ENCODE assay signal across 1 cellular context in genomic region chr20:32539063-32539816, GRCh38.
A peak's percentile ranks its signal among the peaks of the same experiment; 100 is the strongest.
TF ChIP-seq lines count a peak whose summit lies in the region.

No MANE protein-coding gene starts in this region.

TF ChIP-seq in K562, 482 proteins besides CTCF, POLR2A, EP300 and RAD21 (continued from another document):
- TF ChIP-seq, protein P1, sequence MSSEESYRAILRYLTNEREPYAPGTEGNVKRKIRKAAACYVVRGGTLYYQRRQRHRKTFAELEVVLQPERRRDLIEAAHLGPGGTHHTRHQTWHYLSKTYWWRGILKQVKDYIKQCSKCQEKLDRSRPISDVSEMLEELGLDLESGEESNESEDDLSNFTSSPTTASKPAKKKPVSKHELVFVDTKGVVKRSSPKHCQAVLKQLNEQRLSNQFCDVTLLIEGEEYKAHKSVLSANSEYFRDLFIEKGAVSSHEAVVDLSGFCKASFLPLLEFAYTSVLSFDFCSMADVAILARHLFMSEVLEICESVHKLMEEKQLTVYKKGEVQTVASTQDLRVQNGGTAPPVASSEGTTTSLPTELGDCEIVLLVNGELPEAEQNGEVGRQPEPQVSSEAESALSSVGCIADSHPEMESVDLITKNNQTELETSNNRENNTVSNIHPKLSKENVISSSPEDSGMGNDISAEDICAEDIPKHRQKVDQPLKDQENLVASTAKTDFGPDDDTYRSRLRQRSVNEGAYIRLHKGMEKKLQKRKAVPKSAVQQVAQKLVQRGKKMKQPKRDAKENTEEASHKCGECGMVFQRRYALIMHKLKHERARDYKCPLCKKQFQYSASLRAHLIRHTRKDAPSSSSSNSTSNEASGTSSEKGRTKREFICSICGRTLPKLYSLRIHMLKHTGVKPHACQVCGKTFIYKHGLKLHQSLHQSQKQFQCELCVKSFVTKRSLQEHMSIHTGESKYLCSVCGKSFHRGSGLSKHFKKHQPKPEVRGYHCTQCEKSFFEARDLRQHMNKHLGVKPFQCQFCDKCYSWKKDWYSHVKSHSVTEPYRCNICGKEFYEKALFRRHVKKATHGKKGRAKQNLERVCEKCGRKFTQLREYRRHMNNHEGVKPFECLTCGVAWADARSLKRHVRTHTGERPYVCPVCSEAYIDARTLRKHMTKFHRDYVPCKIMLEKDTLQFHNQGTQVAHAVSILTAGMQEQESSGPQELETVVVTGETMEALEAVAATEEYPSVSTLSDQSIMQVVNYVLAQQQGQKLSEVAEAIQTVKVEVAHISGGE (CRISPR knock-in tag; IDR thresholded peaks at IDR 0.05), result no peak; a peak in 1 of 6 replicates
- TF ChIP-seq NR0B1 (IDR thresholded peaks at IDR 0.05; ENCODE audit: partially characterized antibody) (no peak), ZNF239 (CRISPR knock-in tag; IDR thresholded peaks at IDR 0.05) (no peak), ZNF668 (CRISPR knock-in tag; IDR thresholded peaks at IDR 0.05) (peak; percentile 53; the same call in 1 of the 2 replicates), SMAD3 (CRISPR knock-in tag; conservative IDR thresholded peaks at IDR 0.05) (no peak)
